ENCODE assay signal across 22 cellular contexts in the genomic region with DNA sequence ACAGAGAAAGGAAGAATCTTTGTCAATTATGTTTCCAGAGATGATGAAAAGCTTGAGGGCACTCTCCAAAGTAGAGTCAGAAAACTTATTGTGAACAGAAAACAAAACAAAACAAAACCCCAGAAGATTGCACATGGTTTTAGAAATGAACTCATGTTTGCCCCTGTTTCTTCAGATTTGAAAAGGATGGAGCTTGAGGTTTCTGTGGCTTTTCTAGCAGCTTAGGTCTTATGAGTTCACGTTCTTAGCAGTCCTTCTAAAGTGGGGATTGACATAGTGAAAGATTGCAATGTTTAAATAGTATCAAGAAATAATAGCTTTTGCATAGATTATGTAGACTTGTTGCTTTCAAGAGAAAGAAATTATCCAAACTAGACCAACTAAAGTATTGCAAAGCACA.
"Had no signal": no experiment of that assay in that cellular context is flagged by ENCODE, and none has a peak within 500 bp of the region (broad histone marks: within the 10 kb centered on the region; RNA-seq: fewer than 3 reads in every experiment).

No MANE protein-coding gene starts in this region.

- H3K4me1 ChIP-seq: colonic mucosa, esophagus squamous epithelium, gastroesophageal sphincter, sigmoid colon, stomach, transverse colon had no signal

- H3K27ac ChIP-seq: colonic mucosa, esophagus squamous epithelium, gastroesophageal sphincter, sigmoid colon, stomach, thoracic aorta, transverse colon had no signal

- H3K4me1 Mint-ChIP-seq: naive B cell, nephron had no signal

- H3K36me3 Mint-ChIP-seq: naive B cell had no signal

- H3K27me3 Mint-ChIP-seq: naive B cell had no signal

- H3K9me3 ChIP-seq: colonic mucosa, esophagus squamous epithelium, gastroesophageal sphincter, sigmoid colon, stomach, thoracic aorta, transverse colon had no signal

- H3K4me3 ChIP-seq: colonic mucosa, esophagus squamous epithelium, gastroesophageal sphincter, lung, sigmoid colon, stomach, thoracic aorta, transverse colon had no signal

- FAIRE-seq: kidney, small intestine had no signal

- H3K27me3 ChIP-seq: colonic mucosa, esophagus squamous epithelium, gastroesophageal sphincter, sigmoid colon, stomach, transverse colon had no signal

- ATAC-seq: gastroesophageal sphincter, left colon, left ventricle myocardium superior had no signal

- DNase-seq: colonic mucosa; dermis blood vessel endothelial cell; esophagus squamous epithelium; foreskin fibroblast; kidney; left colon; left ventricle myocardium superior; mesenchymal stem cell; midbrain; naive B cell; posterior cingulate gyrus; sigmoid colon; small intestine; stimulated activated CD4-positive, alpha-beta T cell treated with anti-CD3 and anti-CD28 coated beads, Interleukin-12 subunit alpha, Interleukin-12 subunit beta, amount 100 ng/mL, for 4 hours; stimulated activated naive CD4-positive, alpha-beta T cell; stomach; substantia nigra; transverse colon had no signal

- H3K4me3 Mint-ChIP-seq: nephron had no signal

- H3K36me3 ChIP-seq: colonic mucosa, esophagus squamous epithelium, gastroesophageal sphincter, sigmoid colon, stomach, thoracic aorta, transverse colon had no signal

- H3K27ac Mint-ChIP-seq: naive B cell, nephron had no signal

- H3K9me3 Mint-ChIP-seq: nephron had no signal
